ENCODE assay signal across 10 cellular contexts in genomic region chr19:38389957-38390924, GRCh38. TPM values are rescaled to one million over a fixed set of nuclear protein-coding genes. Genes with fewer than 3 reads are reported as not detected.
A peak's percentile ranks its signal among the peaks of the same experiment; 100 is the strongest.
DNase-seq lines count a peak whose midpoint lies in the region; ATAC-seq and TF ChIP-seq lines count a peak whose summit lies in the region.
"Had no signal": no experiment of that assay in that cellular context is flagged by ENCODE, and none has a peak within 500 bp of the region (broad histone marks: within the 10 kb centered on the region; RNA-seq: fewer than 3 reads in every experiment).

No MANE protein-coding gene starts in this region.

- no peak overlapping the region for H3K27ac ChIP-seq in CD4-positive, alpha-beta T cell (ENCODE audit: low read depth, low read length)
- peak overlapping the region; percentile 80 for H3K27ac ChIP-seq in epithelial cell of prostate

- H3K4me1 Mint-ChIP-seq in CD4-positive, alpha-beta T cell (ENCODE audit: low read depth), result peaks cover 33% of the 10 kb centered on the region
- H3K4me1 Mint-ChIP-seq in IgD-negative memory B cell (peaks cover 10 to 19% (median 16%) of the 10 kb centered on the region in 3 donors), nephron progenitor cell (peaks cover 47% of the 10 kb centered on the region)

- peaks cover 12% of the 10 kb centered on the region for H3K36me3 Mint-ChIP-seq in CD4-positive, alpha-beta T cell (ENCODE audit: low read depth)
- H3K36me3 Mint-ChIP-seq in IgD-negative memory B cell (no peaks in the 10 kb centered on the region), nephron progenitor cell (ENCODE audit: low read depth) (peaks cover 41% of the 10 kb centered on the region)

- no peaks in the 10 kb centered on the region for H3K9me3 Mint-ChIP-seq in CD4-positive, alpha-beta T cell
- H3K9me3 Mint-ChIP-seq in IgD-negative memory B cell (no peaks in the 10 kb centered on the region), nephron progenitor cell (peaks cover 12% of the 10 kb centered on the region)
- H3K9me3 Mint-ChIP-seq: stimulated activated naive CD8-positive, alpha-beta T cell treated with anti-CD3 and anti-CD28 coated beads, Interleukin-15, amount 100 ng/mL, for 72 hours had no signal

- peaks cover 20% of the 10 kb centered on the region for H3K27me3 Mint-ChIP-seq in CD4-positive, alpha-beta T cell
- H3K27me3 Mint-ChIP-seq in IgD-negative memory B cell (peaks cover 25% of the 10 kb centered on the region), nephron progenitor cell (ENCODE audit: low read depth, poor library complexity) (peaks cover 38% of the 10 kb centered on the region)

- peaks cover 9% of the 10 kb centered on the region for H3K27me3 ChIP-seq in CD4-positive, alpha-beta T cell (ENCODE audit: control insufficient read depth, insufficient read depth, low read length)

- TF ChIP-seq CTCF in CD4-positive, alpha-beta T cell (IDR thresholded peaks at IDR 0.05), result no peak
- TF ChIP-seq CTCF in nephron progenitor cell (IDR thresholded peaks at IDR 0.05), result no peak

- H3K27ac Mint-ChIP-seq in CD4-positive, alpha-beta T cell, result no peak overlapping the region
- peak overlapping the region in 2 of 3 donors; percentile 19 to 90 for H3K27ac Mint-ChIP-seq in IgD-negative memory B cell
- H3K27ac Mint-ChIP-seq in nephron progenitor cell, result no peak overlapping the region
- H3K27ac Mint-ChIP-seq: stimulated activated naive CD8-positive, alpha-beta T cell treated with anti-CD3 and anti-CD28 coated beads, Interleukin-15, amount 100 ng/mL, for 72 hours had no signal

- POLR2A ChIA-PET in CD4-positive, alpha-beta T cell (lab: Charles Lee), result interaction anchor here (1.5 to 4.3 kb wide), 3 partner anchors 13 to 229 kb away, joined by 4 to 45 read pairs (median 44); partner anchors contain the start of genes EIF3K, FAM98C and PSMD8

- peak overlapping the region; percentile 8 for H3K4me3 Mint-ChIP-seq in CD4-positive, alpha-beta T cell
- H3K4me3 Mint-ChIP-seq in IgD-negative memory B cell (peak overlapping the region in 3 of 4 donors; percentile 36 to 67 (median 47)), nephron progenitor cell (peak overlapping the region; percentile 90)

- DNase-seq in CD4-positive, alpha-beta T cell, result no peak
- DNase-seq in epithelial cell of prostate (ENCODE audit: low read depth, low spot score) (no peak), nephron progenitor cell (no peak), NCI-H2081 (lab: John Stamatoyannopoulos, UW) (no peak)
- DNase-seq in stimulated activated CD4-positive, alpha-beta T cell treated with anti-CD3 and anti-CD28 coated beads, Interleukin-2, amount 100 ng/mL, for 24 hours, result no peak
- DNase-seq: NCI-H1092 treated with DMSO at 0.1 percent for 48 hours; stimulated activated naive CD8-positive, alpha-beta T cell treated with anti-CD3 and anti-CD28 coated beads, Interleukin-15, amount 100 ng/mL, for 72 hours had no signal

- no peak for ATAC-seq in CD4-positive, alpha-beta T cell (ENCODE audit: poor library complexity)
- ATAC-seq in HG03565 (IDR thresholded peaks at IDR 0.05; ENCODE audit: unreplicated experiment) (no peak), HG03521 (IDR thresholded peaks at IDR 0.05; ENCODE audit: unreplicated experiment) (no peak)
- ATAC-seq: stimulated activated naive CD8-positive, alpha-beta T cell treated with anti-CD3 and anti-CD28 coated beads, Interleukin-15, amount 100 ng/mL, for 72 hours had no signal

- CTCF ChIA-PET in CD4-positive, alpha-beta T cell (lab: Charles Lee), result interaction anchor here (0.6 to 4.7 kb wide), 2 partner anchors 13 to 537 kb away, joined by 3 to 45 read pairs; partner anchors contain the start of gene FAM98C

- intact Hi-C loops in CD4-positive, alpha-beta T cell (cut with DNase I, micrococcal nuclease), result loop anchor here (2.0 to 10.0 kb wide), 5 partner anchors 13 to 945 kb away; partner anchors contain the start of genes CATSPERG (in 1 of the 2), FAM98C (in 1 of the 2), GMFG (in 1 of the 2) and PSMD8 (in 1 of the 2)

- no peaks in the 10 kb centered on the region for H3K9me3 ChIP-seq in CD4-positive, alpha-beta T cell (ENCODE audit: control insufficient read depth, low read length)

RNA-seq across cellular contexts. Expression of gene SPRED3, which starts 1.7 kb away (rescaled TPM):
- total RNA-seq in CD4-positive, alpha-beta T cell, result 1 to 10 TPM; 1.6 to 1.7 TPM
- polyA plus RNA-seq in IgD-negative memory B cell, result not detected

RNA-seq across cellular contexts. Expression of gene GGN, which starts 2.4 kb away (rescaled TPM):
- under 1 TPM; 0.17 to 0.19 TPM for total RNA-seq in CD4-positive, alpha-beta T cell
- polyA plus RNA-seq in IgD-negative memory B cell, result not detected

RNA-seq across cellular contexts. Expression of gene FAM98C, which starts 12.7 kb away (rescaled TPM):
- 10 to 100 TPM; 33.2 to 36.1 TPM for total RNA-seq in CD4-positive, alpha-beta T cell
- 26.2 TPM for polyA plus RNA-seq in IgD-negative memory B cell

RNA-seq across cellular contexts. Expression of gene PSMD8, which starts 15.9 kb away (rescaled TPM):
- 10 to 100 TPM; 61.2 to 64.4 TPM for total RNA-seq in CD4-positive, alpha-beta T cell
- 191 TPM for polyA plus RNA-seq in IgD-negative memory B cell

RNA-seq across cellular contexts. Expression of gene RASGRP4, which starts 35.8 kb away (rescaled TPM):
- total RNA-seq in CD4-positive, alpha-beta T cell, result under 1 TPM; 0.30 to 0.45 TPM
- polyA plus RNA-seq in IgD-negative memory B cell, result 0.25 TPM

Comparison
In these comparisons a context has a peak if more than half of its experiments do, and no peak if none do; other contexts are left out.
1. H3K27ac Mint-ChIP-seq: peak in IgD-negative memory B cell (2 of 3); none in CD4-positive, alpha-beta T cell (single experiment) and nephron progenitor cell (single experiment).
2. H3K4me3 Mint-ChIP-seq: peak in every context shown above with its lines; median percentile 90 in nephron progenitor cell; 47 in IgD-negative memory B cell; 8 in CD4-positive, alpha-beta T cell.